Comparison of ENCODE assay signal across 8 cellular contexts in genomic region chr5:134176523-134177196, GRCh38. TPM values are rescaled to one million over a fixed set of nuclear protein-coding genes. Genes with fewer than 3 reads are reported as not detected.
DNase-seq lines count a peak whose midpoint lies in the region; ATAC-seq and TF ChIP-seq lines count a peak whose summit lies in the region.

Gene SKP1 (minus strand): TSS chr5:134176950. CDS start chr5:134174022, 2,928 bp downstream.

- peaks cover 54% of the 10 kb centered on the region for H3K79me2 ChIP-seq in Karpas-422 (ENCODE audit: low read length)

- H3K4me1 Mint-ChIP-seq in nephron progenitor cell = peaks cover 38% of the 10 kb centered on the region
- peaks cover 31% of the 10 kb centered on the region for H3K4me1 Mint-ChIP-seq in stimulated activated naive CD8-positive, alpha-beta T cell treated with anti-CD3 and anti-CD28 coated beads, Interleukin-15, Interleukin-2, amounts not matched to agents 100 ng/mL and 50 ng/mL, for 24 hours (ENCODE audit: low read depth)

- peak; percentile 76 for ATAC-seq in GM21786 (IDR thresholded peaks at IDR 0.05; ENCODE audit: unreplicated experiment)

- H3K9ac ChIP-seq in Karpas-422 (ENCODE audit: low read length) = peak within 1 kb of the TSS; percentile 97

- H3K4me3 ChIP-seq in Karpas-422 (ENCODE audit: low read length) = peak within 1 kb of the TSS; percentile 72

- H3K9me2 ChIP-seq in Karpas-422 (replicated peaks; ENCODE audit: insufficient read depth, low read length) = no peaks in the 10 kb centered on the region

- no peak for TF ChIP-seq CTCF in nephron progenitor cell (IDR thresholded peaks at IDR 0.05)

- peak within 1 kb of the TSS; percentile 81 for H3K27ac ChIP-seq in Karpas-422 (ENCODE audit: low read length)

- H3K4me2 ChIP-seq in Karpas-422 (ENCODE audit: low read depth, low read length, poor library complexity, severe bottlenecking) = peak within 1 kb of the TSS; percentile 97

- H3K36me3 ChIP-seq in Karpas-422 (ENCODE audit: insufficient read depth, low read length) = peaks cover 19% of the 10 kb centered on the region; the same call in 1 of the 2 replicates

- DNase-seq in Daoy (ENCODE audit: low read depth) = peak; percentile 88
- DNase-seq in Karpas-422 = peak; percentile 94
- DNase-seq in SIG-M5 treated with dmso at 0.1 percent for 504 hours (lab: John Stamatoyannopoulos, UW; ENCODE audit: unreplicated experiment) = peak; percentile 73
- peak; percentile 71 for DNase-seq in activated gamma-delta T cell (lab: John Stamatoyannopoulos, UW)
- peak; percentile 47 for DNase-seq in fibroblast of the conjunctiva (ENCODE audit: low read depth)
- DNase-seq in nephron progenitor cell = peak; percentile 86

- H3K4me3 Mint-ChIP-seq in nephron progenitor cell = peak within 1 kb of the TSS; percentile 97
- peak within 1 kb of the TSS; percentile 90 for H3K4me3 Mint-ChIP-seq in stimulated activated naive CD8-positive, alpha-beta T cell treated with anti-CD3 and anti-CD28 coated beads, Interleukin-15, Interleukin-2, amounts not matched to agents 100 ng/mL and 50 ng/mL, for 24 hours

- H4K20me1 ChIP-seq in Karpas-422 (ENCODE audit: insufficient read depth, low read depth, low read length) = peaks cover 21% of the 10 kb centered on the region

- H3K4me1 ChIP-seq in Karpas-422 (ENCODE audit: low read length) = peaks cover 35% of the 10 kb centered on the region

- peak within 1 kb of the TSS; percentile 84; the same call in 1 of the 2 replicates for H2AFZ ChIP-seq in Karpas-422 (ENCODE audit: low read length)

- no peaks in the 10 kb centered on the region for H3K27me3 ChIP-seq in Karpas-422 (ENCODE audit: low read length)

- peak within 1 kb of the TSS; percentile 100 for H3K27ac Mint-ChIP-seq in nephron progenitor cell
- peak within 1 kb of the TSS; percentile 94 for H3K27ac Mint-ChIP-seq in stimulated activated naive CD8-positive, alpha-beta T cell treated with anti-CD3 and anti-CD28 coated beads, Interleukin-15, Interleukin-2, amounts not matched to agents 100 ng/mL and 50 ng/mL, for 24 hours

- no peaks in the 10 kb centered on the region for H3K9me3 ChIP-seq in Karpas-422 (ENCODE audit: low read length)

- peaks cover 21% of the 10 kb centered on the region for H3K36me3 Mint-ChIP-seq in nephron progenitor cell (ENCODE audit: low read depth)
- peaks cover 22% of the 10 kb centered on the region for H3K36me3 Mint-ChIP-seq in stimulated activated naive CD8-positive, alpha-beta T cell treated with anti-CD3 and anti-CD28 coated beads, Interleukin-15, Interleukin-2, amounts not matched to agents 100 ng/mL and 50 ng/mL, for 24 hours (ENCODE audit: low read depth)

- peaks cover 13% of the 10 kb centered on the region for H3K27me3 Mint-ChIP-seq in nephron progenitor cell (ENCODE audit: low read depth, poor library complexity)
- H3K27me3 Mint-ChIP-seq in stimulated activated naive CD8-positive, alpha-beta T cell treated with anti-CD3 and anti-CD28 coated beads, Interleukin-15, Interleukin-2, amounts not matched to agents 100 ng/mL and 50 ng/mL, for 24 hours = no peaks in the 10 kb centered on the region

- no peaks in the 10 kb centered on the region for H3K9me3 Mint-ChIP-seq in nephron progenitor cell
- no peaks in the 10 kb centered on the region for H3K9me3 Mint-ChIP-seq in stimulated activated naive CD8-positive, alpha-beta T cell treated with anti-CD3 and anti-CD28 coated beads, Interleukin-15, Interleukin-2, amounts not matched to agents 100 ng/mL and 50 ng/mL, for 24 hours

RNA-seq across cellular contexts. Expression of gene SKP1, which starts in this region (rescaled TPM):
- 343 and 386 TPM in 2 replicates for total RNA-seq in Daoy (2014; rRNA removed; shearing (Covaris generic))
- total RNA-seq in Karpas-422 (2014; rRNA removed; shearing (Covaris generic); ENCODE audit: low replicate concordance) = 208 and 210 TPM in 2 replicates

Comparison
In these comparisons a context has a peak if more than half of its experiments do, and no peak if none do; other contexts are left out.
1. Peak in every context shown above with its lines: DNase-seq, ATAC-seq, H3K4me3 ChIP-seq and H3K27ac ChIP-seq.